10 cellular contexts compared by ENCODE assay signal in the genomic region with DNA sequence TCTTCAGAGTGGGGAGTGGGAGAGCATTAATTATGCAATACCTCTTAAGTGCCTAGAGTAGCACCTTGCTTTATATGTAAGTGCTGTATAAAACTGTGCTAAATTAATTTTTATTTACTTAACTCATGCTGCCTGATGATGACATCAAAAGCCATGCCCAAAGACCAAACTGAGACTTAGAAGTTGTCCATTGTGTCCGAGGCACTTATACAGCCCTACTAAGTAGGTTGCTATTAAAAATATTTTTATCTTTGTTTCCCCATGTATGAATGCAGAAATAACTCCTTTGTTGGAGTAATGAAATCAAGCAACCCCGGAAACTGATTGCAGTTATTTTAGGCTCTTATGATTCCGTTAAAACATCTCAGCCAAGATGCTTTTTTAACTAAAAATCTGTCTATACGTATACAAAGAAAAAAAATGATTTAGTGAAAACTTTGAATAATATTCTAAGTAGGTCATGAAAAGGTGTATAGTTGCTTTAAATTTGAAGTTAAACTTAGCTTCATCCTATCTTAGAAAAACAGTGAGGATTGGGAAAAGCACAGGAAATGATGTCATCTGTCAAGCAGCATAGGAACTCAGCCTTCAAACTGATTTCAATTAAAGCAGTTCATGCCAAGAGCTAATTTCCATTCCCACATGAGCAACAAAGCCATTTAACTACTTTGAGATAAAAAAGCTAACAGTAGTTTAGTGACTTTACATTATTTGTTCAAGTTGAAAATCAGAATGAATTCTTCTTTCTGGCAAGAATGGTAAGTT. TPM values are rescaled to one million over a fixed set of nuclear protein-coding genes. Genes with fewer than 3 reads are reported as not detected.
DNase-seq lines count a peak whose midpoint lies in the region; ATAC-seq and TF ChIP-seq lines count a peak whose summit lies in the region.
"Had no signal": no experiment of that assay in that cellular context is flagged by ENCODE, and none has a peak within 500 bp of the region (broad histone marks: within the 10 kb centered on the region; RNA-seq: fewer than 3 reads in every experiment).

No MANE protein-coding gene starts in this region.

- no peak for ATAC-seq in lower lobe of right lung
- ATAC-seq: activated CD8-positive, alpha-beta T cell treated with anti-CD3 and anti-CD28 coated beads for 36 hours; Panc1 had no signal

- H3K9me3 Mint-ChIP-seq in MCF 10A (ENCODE audit: unreplicated experiment) (no peaks in the 10 kb centered on the region), endothelial cell (ENCODE audit: unreplicated experiment) (no peaks in the 10 kb centered on the region)
- H3K9me3 Mint-ChIP-seq: activated CD8-positive, alpha-beta T cell treated with anti-CD3 and anti-CD28 coated beads for 36 hours had no signal

- peaks cover 12% of the 10 kb centered on the region for H3K36me3 Mint-ChIP-seq in MCF 10A (ENCODE audit: insufficient read depth, unreplicated experiment)
- peaks cover 3% of the 10 kb centered on the region for H3K36me3 Mint-ChIP-seq in endothelial cell (ENCODE audit: low read depth, unreplicated experiment)

- CTCF ChIA-PET in MCF 10A (lab: Yijun Ruan, JAX) = no interaction called here

- H3K9me3 ChIP-seq in breast epithelium (no peaks in the 10 kb centered on the region), lower lobe of right lung (no peaks in the 10 kb centered on the region)

- H3K4me3 ChIP-seq in breast epithelium = no peak overlapping the region
- H3K4me3 ChIP-seq in lower lobe of right lung = no peak overlapping the region

- H3K27me3 Mint-ChIP-seq in MCF 10A (ENCODE audit: insufficient read depth, unreplicated experiment) (no peaks in the 10 kb centered on the region), endothelial cell (ENCODE audit: unreplicated experiment) (peaks cover 1% of the 10 kb centered on the region)

- intact Hi-C loops in MCF 10A (cut with micrococcal nuclease) (no loop called here), breast epithelium (cut with DNase I; ENCODE audit: low total_unique reads) (no loop called here), lower lobe of right lung (cut with DNase I) (no loop called here)

- TF ChIP-seq POLR2A in breast epithelium (IDR thresholded peaks at IDR 0.05) = no peak

- POLR2A ChIA-PET in MCF 10A (lab: Yijun Ruan, JAX) = interaction anchor here (0.7 to 1.0 kb wide), 2 partner anchors 22 to 1753 kb away, joined by 3 read pairs; no protein-coding TSS in a partner anchor

- DNase-seq in MCF 10A (ENCODE audit: unreplicated experiment) (peak; percentile 18), breast epithelium (ENCODE audit: low spot score in 2 of 2) (no peak), endothelial cell (ENCODE audit: low spot score) (no peak), lower lobe of right lung (no peak), DMS79 treated with DMSO at 0.1 percent for 48 hours (lab: John Stamatoyannopoulos, UW) (no peak), NCI-H128 (lab: John Stamatoyannopoulos, UW; ENCODE audit: unreplicated experiment) (no peak), T-helper 2 cell (no peak)
- DNase-seq in effector CD4-positive, alpha-beta T cell = no peak
- DNase-seq: activated CD8-positive, alpha-beta T cell treated with anti-CD3 and anti-CD28 coated beads for 36 hours had no signal

- H3K27ac ChIP-seq in breast epithelium (no peak overlapping the region), lower lobe of right lung (peak overlapping the region; percentile 2)

- H3K27ac Mint-ChIP-seq in MCF 10A (ENCODE audit: low read depth, unreplicated experiment) = no peak overlapping the region
- H3K27ac Mint-ChIP-seq in endothelial cell (ENCODE audit: unreplicated experiment) = peak overlapping the region; percentile 25
- H3K27ac Mint-ChIP-seq: activated CD8-positive, alpha-beta T cell treated with anti-CD3 and anti-CD28 coated beads for 36 hours had no signal

- H3K4me1 Mint-ChIP-seq in MCF 10A (ENCODE audit: insufficient read depth, unreplicated experiment) = peaks cover 12% of the 10 kb centered on the region
- H3K4me1 Mint-ChIP-seq in endothelial cell (ENCODE audit: unreplicated experiment) = peaks cover 6% of the 10 kb centered on the region

- H3K27me3 ChIP-seq in breast epithelium (no peaks in the 10 kb centered on the region), lower lobe of right lung (ENCODE audit: low read depth) (no peaks in the 10 kb centered on the region)

- no peaks in the 10 kb centered on the region for H3K4me1 ChIP-seq in breast epithelium
- H3K4me1 ChIP-seq in lower lobe of right lung = peaks cover 15% of the 10 kb centered on the region

- BruUV-seq in MCF 10A (replicated peaks; lab: Mats Ljungman, UMichigan) = no TSS peak

- H3K36me3 ChIP-seq in breast epithelium (no peaks in the 10 kb centered on the region), lower lobe of right lung (no peaks in the 10 kb centered on the region)

- no peak for TF ChIP-seq CTCF in MCF 10A (IDR thresholded peaks at IDR 0.05; ENCODE audit: unreplicated experiment)
- no peak for TF ChIP-seq CTCF in breast epithelium (IDR thresholded peaks at IDR 0.05)
- TF ChIP-seq CTCF in endothelial cell (IDR thresholded peaks at IDR 0.05; ENCODE audit: unreplicated experiment) = no peak
- no peak for TF ChIP-seq CTCF in lower lobe of right lung (IDR thresholded peaks at IDR 0.05)

- H3K4me3 Mint-ChIP-seq in MCF 10A (ENCODE audit: unreplicated experiment) (no peak overlapping the region), endothelial cell (ENCODE audit: unreplicated experiment) (no peak overlapping the region)
- H3K4me3 Mint-ChIP-seq: activated CD8-positive, alpha-beta T cell treated with anti-CD3 and anti-CD28 coated beads for 36 hours had no signal

RNA-seq across cellular contexts. Expression of a gene that starts 43.0 kb away (rescaled TPM):
- 14.3 and 24.2 TPM in 2 replicates for total RNA-seq in MCF 10A (2022)
- 100 to 1,000 TPM in 1 of 3 donors, 10 to 100 TPM in 2; 38.5 to 210 (median 83.2) TPM for total RNA-seq in breast epithelium
- 54.0 TPM for total RNA-seq in endothelial cell (ENCODE audit: unreplicated experiment)
- total RNA-seq in lower lobe of right lung = 75.3 TPM
